1 cellular context compared by ENCODE assay signal in the genomic region with DNA sequence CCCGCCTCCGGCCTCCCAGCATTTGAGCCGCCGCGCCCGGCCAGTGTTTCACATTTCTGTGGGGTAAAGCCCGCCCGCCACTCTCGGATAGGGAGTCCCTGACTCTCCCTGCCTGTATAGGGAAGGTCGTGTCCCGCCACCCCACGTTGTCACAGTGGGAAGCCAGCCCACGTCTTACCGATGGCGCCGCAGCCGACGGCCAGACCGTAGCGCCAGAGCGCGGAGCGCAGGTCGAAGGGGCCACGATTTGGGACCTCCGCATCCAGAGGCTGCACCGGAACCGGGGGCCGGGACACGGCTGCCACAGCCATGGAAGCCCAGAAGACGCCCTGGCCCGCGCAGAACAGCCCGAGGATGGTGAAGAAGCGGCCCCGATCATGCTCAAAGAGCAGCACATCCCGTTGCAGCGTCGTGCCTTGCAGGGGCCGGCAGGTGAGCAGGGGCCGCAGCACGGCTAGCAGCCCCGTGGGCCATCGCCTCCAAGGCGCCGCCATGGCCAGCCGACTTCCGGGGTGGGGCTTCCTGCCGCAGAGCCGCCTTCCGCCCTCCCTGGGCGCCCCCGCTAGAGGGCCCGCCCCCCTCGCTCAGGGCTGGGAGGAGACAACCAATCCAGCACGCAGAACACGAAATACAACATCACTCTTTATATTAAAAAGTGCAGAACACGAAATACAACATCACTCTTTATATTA.
A peak's percentile ranks its signal among the peaks of the same experiment; 100 is the strongest.
TF ChIP-seq lines count a peak whose summit lies in the region.

A gene with protein sequence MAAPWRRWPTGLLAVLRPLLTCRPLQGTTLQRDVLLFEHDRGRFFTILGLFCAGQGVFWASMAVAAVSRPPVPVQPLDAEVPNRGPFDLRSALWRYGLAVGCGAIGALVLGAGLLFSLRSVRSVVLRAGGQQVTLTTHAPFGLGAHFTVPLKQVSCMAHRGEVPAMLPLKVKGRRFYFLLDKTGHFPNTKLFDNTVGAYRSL (minus strand): TSS at position 506 of the 692 bp plus-strand sequence. CDS start 12 bp downstream, at position 494.

TF ChIP-seq in K562, 482 proteins besides CTCF, POLR2A, EP300 and RAD21 (continued from another document and continues in another):
- TF ChIP-seq, protein P1, sequence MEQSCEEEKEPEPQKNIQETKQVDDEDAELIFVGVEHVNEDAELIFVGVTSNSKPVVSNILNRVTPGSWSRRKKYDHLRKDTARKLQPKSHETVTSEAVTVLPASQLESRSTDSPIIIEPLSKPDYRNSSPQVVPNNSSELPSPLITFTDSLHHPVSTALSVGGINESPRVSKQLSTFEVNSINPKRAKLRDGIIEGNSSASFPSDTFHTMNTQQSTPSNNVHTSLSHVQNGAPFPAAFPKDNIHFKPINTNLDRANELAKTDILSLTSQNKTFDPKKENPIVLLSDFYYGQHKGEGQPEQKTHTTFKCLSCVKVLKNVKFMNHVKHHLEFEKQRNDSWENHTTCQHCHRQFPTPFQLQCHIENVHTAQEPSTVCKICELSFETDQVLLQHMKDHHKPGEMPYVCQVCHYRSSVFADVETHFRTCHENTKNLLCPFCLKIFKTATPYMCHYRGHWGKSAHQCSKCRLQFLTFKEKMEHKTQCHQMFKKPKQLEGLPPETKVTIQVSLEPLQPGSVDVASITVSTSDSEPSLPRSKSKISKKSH (CRISPR knock-in tag; IDR thresholded peaks at IDR 0.05): no peak
- TF ChIP-seq ZNF780A (CRISPR knock-in tag; IDR thresholded peaks at IDR 0.05) (no peak), HDAC1 (IDR thresholded peaks at IDR 0.05) (peak in 1 of 2 experiments; percentile 94; a peak in 2 of 4 replicates), SRSF9 (IDR thresholded peaks at IDR 0.05; ENCODE audit: borderline replicate concordance, low read depth, low read length) (no peak), CBX2 (IDR thresholded peaks at IDR 0.05; ENCODE audit: insufficient read depth, low read length, poor library complexity, severe bottlenecking) (no peak), ZNF140 (CRISPR knock-in tag; IDR thresholded peaks at IDR 0.05) (no peak), ZNF431 (CRISPR knock-in tag; IDR thresholded peaks at IDR 0.05) (no peak), TEAD4 (IDR thresholded peaks at IDR 0.05; ENCODE audit: low read length) (0 out of 2 replicates have a peak, but pooled peaks have one; percentile 3), TEAD4 (CRISPR knock-in tag; IDR thresholded peaks at IDR 0.05; ENCODE audit: borderline replicate concordance) (no peak), STAT5B (CRISPR knock-in tag; IDR thresholded peaks at IDR 0.05) (no peak), KDM1A (IDR thresholded peaks at IDR 0.05) (no peak), MAFK (IDR thresholded peaks at IDR 0.05; ENCODE audit: low read length) (no peak), HMG20B (CRISPR knock-in tag; IDR thresholded peaks at IDR 0.05) (no peak), SIN3A (IDR thresholded peaks at IDR 0.05; ENCODE audit: borderline replicate concordance in 2 of 2, control insufficient read depth in 1 of 2, low read depth in 2 of 2, low read length in 2 of 2) (peak; percentile 86 to 94; a peak in 3 of 4 replicates), PHF8 (IDR thresholded peaks at IDR 0.05; ENCODE audit: borderline replicate concordance, low read length) (peak; percentile 94), ZNF174 (CRISPR knock-in tag; IDR thresholded peaks at IDR 0.05) (no peak), MTA3 (IDR thresholded peaks at IDR 0.05; ENCODE audit: borderline replicate concordance) (peak; percentile 39; the same call in 1 of the 2 replicates), MTF1 (CRISPR knock-in tag; IDR thresholded peaks at IDR 0.05; ENCODE audit: borderline replicate concordance) (no peak), HNRNPK (IDR thresholded peaks at IDR 0.05; ENCODE audit: low read depth, low read length, poor library complexity, severe bottlenecking) (no peak), POLR3A (IDR thresholded peaks at IDR 0.05; ENCODE audit: borderline replicate concordance, extremely low read depth, insufficient read depth, insufficient read length) (no peak), RUNX1 (IDR thresholded peaks at IDR 0.05; ENCODE audit: low read depth) (no peak; the same call in 1 of the 2 replicates), MTA1 (IDR thresholded peaks at IDR 0.05; ENCODE audit: borderline replicate concordance) (no peak), TRIM24 (IDR thresholded peaks at IDR 0.05) (no peak), ETV1 (tag; conservative IDR thresholded peaks at IDR 0.05; ENCODE audit: low read depth) (peak; percentile 90), DDX20 (tag; IDR thresholded peaks at IDR 0.05; ENCODE audit: low read depth) (no peak), ARNT (IDR thresholded peaks at IDR 0.05) (no peak), HSF4 (CRISPR knock-in tag; IDR thresholded peaks at IDR 0.05; ENCODE audit: borderline replicate concordance) (0 out of 2 replicates have a peak, but pooled peaks have one; percentile 44), MCM2 (IDR thresholded peaks at IDR 0.05; ENCODE audit: low read depth) (no peak), CEBPG (CRISPR knock-in tag; IDR thresholded peaks at IDR 0.05) (no peak), CEBPG (tag; conservative IDR thresholded peaks at IDR 0.05 in 1 of 2, IDR thresholded peaks at IDR 0.05 in 1 of 2) (no peak), MYBL2 (IDR thresholded peaks at IDR 0.05; ENCODE audit: low read depth) (no peak), MYBL2 (CRISPR knock-in tag; IDR thresholded peaks at IDR 0.05; ENCODE audit: borderline replicate concordance) (no peak), C11orf30 (IDR thresholded peaks at IDR 0.05; ENCODE audit: low read depth) (peak; percentile 86), ZNF589 (CRISPR knock-in tag; IDR thresholded peaks at IDR 0.05; ENCODE audit: low read depth) (no peak), ZC3H4 (CRISPR knock-in tag; IDR thresholded peaks at IDR 0.05; ENCODE audit: borderline replicate concordance) (no peak), TEAD2 (tag; IDR thresholded peaks at IDR 0.05) (no peak), ZC3H8 (IDR thresholded peaks at IDR 0.05) (no peak), PTTG1 (tag; IDR thresholded peaks at IDR 0.05; ENCODE audit: low read depth) (no peak)
- TF ChIP-seq, protein P2, sequence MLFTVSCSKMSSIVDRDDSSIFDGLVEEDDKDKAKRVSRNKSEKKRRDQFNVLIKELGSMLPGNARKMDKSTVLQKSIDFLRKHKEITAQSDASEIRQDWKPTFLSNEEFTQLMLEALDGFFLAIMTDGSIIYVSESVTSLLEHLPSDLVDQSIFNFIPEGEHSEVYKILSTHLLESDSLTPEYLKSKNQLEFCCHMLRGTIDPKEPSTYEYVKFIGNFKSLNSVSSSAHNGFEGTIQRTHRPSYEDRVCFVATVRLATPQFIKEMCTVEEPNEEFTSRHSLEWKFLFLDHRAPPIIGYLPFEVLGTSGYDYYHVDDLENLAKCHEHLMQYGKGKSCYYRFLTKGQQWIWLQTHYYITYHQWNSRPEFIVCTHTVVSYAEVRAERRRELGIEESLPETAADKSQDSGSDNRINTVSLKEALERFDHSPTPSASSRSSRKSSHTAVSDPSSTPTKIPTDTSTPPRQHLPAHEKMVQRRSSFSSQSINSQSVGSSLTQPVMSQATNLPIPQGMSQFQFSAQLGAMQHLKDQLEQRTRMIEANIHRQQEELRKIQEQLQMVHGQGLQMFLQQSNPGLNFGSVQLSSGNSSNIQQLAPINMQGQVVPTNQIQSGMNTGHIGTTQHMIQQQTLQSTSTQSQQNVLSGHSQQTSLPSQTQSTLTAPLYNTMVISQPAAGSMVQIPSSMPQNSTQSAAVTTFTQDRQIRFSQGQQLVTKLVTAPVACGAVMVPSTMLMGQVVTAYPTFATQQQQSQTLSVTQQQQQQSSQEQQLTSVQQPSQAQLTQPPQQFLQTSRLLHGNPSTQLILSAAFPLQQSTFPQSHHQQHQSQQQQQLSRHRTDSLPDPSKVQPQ (CRISPR knock-in tag; IDR thresholded peaks at IDR 0.05; ENCODE audit: borderline replicate concordance): no peak
- TF ChIP-seq, protein P3, sequence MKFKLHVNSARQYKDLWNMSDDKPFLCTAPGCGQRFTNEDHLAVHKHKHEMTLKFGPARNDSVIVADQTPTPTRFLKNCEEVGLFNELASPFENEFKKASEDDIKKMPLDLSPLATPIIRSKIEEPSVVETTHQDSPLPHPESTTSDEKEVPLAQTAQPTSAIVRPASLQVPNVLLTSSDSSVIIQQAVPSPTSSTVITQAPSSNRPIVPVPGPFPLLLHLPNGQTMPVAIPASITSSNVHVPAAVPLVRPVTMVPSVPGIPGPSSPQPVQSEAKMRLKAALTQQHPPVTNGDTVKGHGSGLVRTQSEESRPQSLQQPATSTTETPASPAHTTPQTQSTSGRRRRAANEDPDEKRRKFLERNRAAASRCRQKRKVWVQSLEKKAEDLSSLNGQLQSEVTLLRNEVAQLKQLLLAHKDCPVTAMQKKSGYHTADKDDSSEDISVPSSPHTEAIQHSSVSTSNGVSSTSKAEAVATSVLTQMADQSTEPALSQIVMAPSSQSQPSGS (CRISPR knock-in tag; IDR thresholded peaks at IDR 0.05): no peak
- TF ChIP-seq, protein P4, sequence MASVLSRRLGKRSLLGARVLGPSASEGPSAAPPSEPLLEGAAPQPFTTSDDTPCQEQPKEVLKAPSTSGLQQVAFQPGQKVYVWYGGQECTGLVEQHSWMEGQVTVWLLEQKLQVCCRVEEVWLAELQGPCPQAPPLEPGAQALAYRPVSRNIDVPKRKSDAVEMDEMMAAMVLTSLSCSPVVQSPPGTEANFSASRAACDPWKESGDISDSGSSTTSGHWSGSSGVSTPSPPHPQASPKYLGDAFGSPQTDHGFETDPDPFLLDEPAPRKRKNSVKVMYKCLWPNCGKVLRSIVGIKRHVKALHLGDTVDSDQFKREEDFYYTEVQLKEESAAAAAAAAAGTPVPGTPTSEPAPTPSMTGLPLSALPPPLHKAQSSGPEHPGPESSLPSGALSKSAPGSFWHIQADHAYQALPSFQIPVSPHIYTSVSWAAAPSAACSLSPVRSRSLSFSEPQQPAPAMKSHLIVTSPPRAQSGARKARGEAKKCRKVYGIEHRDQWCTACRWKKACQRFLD (CRISPR knock-in tag; IDR thresholded peaks at IDR 0.05): no peak
- TF ChIP-seq, protein P5, sequence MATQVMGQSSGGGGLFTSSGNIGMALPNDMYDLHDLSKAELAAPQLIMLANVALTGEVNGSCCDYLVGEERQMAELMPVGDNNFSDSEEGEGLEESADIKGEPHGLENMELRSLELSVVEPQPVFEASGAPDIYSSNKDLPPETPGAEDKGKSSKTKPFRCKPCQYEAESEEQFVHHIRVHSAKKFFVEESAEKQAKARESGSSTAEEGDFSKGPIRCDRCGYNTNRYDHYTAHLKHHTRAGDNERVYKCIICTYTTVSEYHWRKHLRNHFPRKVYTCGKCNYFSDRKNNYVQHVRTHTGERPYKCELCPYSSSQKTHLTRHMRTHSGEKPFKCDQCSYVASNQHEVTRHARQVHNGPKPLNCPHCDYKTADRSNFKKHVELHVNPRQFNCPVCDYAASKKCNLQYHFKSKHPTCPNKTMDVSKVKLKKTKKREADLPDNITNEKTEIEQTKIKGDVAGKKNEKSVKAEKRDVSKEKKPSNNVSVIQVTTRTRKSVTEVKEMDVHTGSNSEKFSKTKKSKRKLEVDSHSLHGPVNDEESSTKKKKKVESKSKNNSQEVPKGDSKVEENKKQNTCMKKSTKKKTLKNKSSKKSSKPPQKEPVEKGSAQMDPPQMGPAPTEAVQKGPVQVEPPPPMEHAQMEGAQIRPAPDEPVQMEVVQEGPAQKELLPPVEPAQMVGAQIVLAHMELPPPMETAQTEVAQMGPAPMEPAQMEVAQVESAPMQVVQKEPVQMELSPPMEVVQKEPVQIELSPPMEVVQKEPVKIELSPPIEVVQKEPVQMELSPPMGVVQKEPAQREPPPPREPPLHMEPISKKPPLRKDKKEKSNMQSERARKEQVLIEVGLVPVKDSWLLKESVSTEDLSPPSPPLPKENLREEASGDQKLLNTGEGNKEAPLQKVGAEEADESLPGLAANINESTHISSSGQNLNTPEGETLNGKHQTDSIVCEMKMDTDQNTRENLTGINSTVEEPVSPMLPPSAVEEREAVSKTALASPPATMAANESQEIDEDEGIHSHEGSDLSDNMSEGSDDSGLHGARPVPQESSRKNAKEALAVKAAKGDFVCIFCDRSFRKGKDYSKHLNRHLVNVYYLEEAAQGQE (CRISPR knock-in tag; IDR thresholded peaks at IDR 0.05; ENCODE audit: low read depth): no peak; the same call in 1 of the 2 replicates
- TF ChIP-seq, protein P6, sequence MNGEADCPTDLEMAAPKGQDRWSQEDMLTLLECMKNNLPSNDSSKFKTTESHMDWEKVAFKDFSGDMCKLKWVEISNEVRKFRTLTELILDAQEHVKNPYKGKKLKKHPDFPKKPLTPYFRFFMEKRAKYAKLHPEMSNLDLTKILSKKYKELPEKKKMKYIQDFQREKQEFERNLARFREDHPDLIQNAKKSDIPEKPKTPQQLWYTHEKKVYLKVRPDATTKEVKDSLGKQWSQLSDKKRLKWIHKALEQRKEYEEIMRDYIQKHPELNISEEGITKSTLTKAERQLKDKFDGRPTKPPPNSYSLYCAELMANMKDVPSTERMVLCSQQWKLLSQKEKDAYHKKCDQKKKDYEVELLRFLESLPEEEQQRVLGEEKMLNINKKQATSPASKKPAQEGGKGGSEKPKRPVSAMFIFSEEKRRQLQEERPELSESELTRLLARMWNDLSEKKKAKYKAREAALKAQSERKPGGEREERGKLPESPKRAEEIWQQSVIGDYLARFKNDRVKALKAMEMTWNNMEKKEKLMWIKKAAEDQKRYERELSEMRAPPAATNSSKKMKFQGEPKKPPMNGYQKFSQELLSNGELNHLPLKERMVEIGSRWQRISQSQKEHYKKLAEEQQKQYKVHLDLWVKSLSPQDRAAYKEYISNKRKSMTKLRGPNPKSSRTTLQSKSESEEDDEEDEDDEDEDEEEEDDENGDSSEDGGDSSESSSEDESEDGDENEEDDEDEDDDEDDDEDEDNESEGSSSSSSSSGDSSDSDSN (IDR thresholded peaks at IDR 0.05; ENCODE audit: borderline replicate concordance in 1 of 2, low read depth in 2 of 2, low read length in 2 of 2): 0 out of 4 replicates have a peak, but pooled peaks of 1 of the 2 experiments have one; percentile 25
- TF ChIP-seq, protein P7, sequence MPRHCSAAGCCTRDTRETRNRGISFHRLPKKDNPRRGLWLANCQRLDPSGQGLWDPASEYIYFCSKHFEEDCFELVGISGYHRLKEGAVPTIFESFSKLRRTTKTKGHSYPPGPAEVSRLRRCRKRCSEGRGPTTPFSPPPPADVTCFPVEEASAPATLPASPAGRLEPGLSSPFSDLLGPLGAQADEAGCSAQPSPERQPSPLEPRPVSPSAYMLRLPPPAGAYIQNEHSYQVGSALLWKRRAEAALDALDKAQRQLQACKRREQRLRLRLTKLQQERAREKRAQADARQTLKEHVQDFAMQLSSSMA (CRISPR knock-in tag; IDR thresholded peaks at IDR 0.05): peak; percentile 81
